In genomic region chr6:90811596-90812226, GRCh38 we compare ENCODE assay signal across 16 cellular contexts.
DNase-seq lines count a peak whose midpoint lies in the region; ATAC-seq lines count a peak whose summit lies in the region.
"Had no signal": no experiment of that assay in that cellular context is flagged by ENCODE, and none has a peak within 500 bp of the region (broad histone marks: within the 10 kb centered on the region; RNA-seq: fewer than 3 reads in every experiment).

No MANE protein-coding gene starts in this region.

- DNase-seq in D341Med (ENCODE audit: low spot score) (peak; percentile 54), NCI-H1436 treated with DMSO at 0.1 percent for 48 hours (lab: John Stamatoyannopoulos, UW) (peak; percentile 73), NCI-H345 treated with DMSO at 0.1 percent for 48 hours (lab: John Stamatoyannopoulos, UW; ENCODE audit: unreplicated experiment) (peak; percentile 78), kidney tubule cell (ENCODE audit: low spot score) (peak; percentile 20), midbrain (lab: John Stamatoyannopoulos, UW) (no peak), hypothalamus (lab: John Stamatoyannopoulos, UW) (no peak)
- DNase-seq: activated CD4-positive, CD25-positive, alpha-beta regulatory T cell; amniotic stem cell; Calu3; cerebellar nuclear complex; Karpas-422; stimulated activated naive CD8-positive, alpha-beta T cell treated with anti-CD3 and anti-CD28 coated beads, Interleukin-15, Interleukin-2, amounts not matched to agents 100 U/mL and 50 U/mL, for 24 hours; T-helper 1 cell; upper lobe of right lung had no signal

- no peak for ATAC-seq in HG03378 (IDR thresholded peaks at IDR 0.05; ENCODE audit: unreplicated experiment)
- no peak for ATAC-seq in GM21367 (IDR thresholded peaks at IDR 0.05; ENCODE audit: unreplicated experiment)
- ATAC-seq: stimulated activated naive CD8-positive, alpha-beta T cell treated with anti-CD3 and anti-CD28 coated beads, Interleukin-15, Interleukin-2, amounts not matched to agents 100 U/mL and 50 U/mL, for 24 hours; upper lobe of right lung had no signal

Comparison
In these comparisons a context has a peak if more than half of its experiments do, and no peak if none do; other contexts are left out.
1. DNase-seq: peak in D341Med (single experiment), NCI-H1436 treated with DMSO at 0.1 percent for 48 hours (single experiment), NCI-H345 treated with DMSO at 0.1 percent for 48 hours (single experiment) and kidney tubule cell (single experiment); none in midbrain (single experiment) and hypothalamus (0 of 51).